Comparison of ENCODE assay signal across 21 cellular contexts in the genomic region with DNA sequence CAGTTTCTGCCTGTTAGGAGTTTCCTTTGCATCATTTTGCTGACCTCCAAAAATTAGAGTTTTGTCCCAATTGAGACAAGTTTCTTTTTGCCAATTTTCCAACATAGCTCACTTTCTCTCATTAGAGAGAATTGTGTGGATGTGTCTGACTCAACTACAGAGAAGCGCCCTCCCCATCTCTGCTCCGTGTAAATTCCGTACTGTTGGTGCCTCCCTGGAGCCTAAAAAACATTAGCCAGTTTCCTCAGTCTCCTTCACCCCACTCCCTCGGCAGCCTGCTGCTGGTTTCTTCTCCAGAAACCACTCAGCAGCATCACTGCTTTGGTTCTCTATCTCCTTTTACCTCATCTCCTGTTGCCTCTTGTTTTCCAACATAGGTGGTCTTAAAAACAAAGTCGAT.
"Had no signal": no experiment of that assay in that cellular context is flagged by ENCODE, and none has a peak within 500 bp of the region (broad histone marks: within the 10 kb centered on the region; RNA-seq: fewer than 3 reads in every experiment).

No MANE protein-coding gene starts in this region.

- H3K27me3 ChIP-seq: body of pancreas, cardiac muscle cell, gastrocnemius medialis, vagina had no signal

- H3K36me3 ChIP-seq: cardiac muscle cell, gastrocnemius medialis, thoracic aorta, vagina had no signal

- H3K27me3 Mint-ChIP-seq: dendritic cell treated with granulocyte-macrophage colony-stimulating factor and Interleukin-4, amounts not matched to agents 40 ng/mL and 50 ng/mL, for 4 days had no signal

- H3K4me3 ChIP-seq: body of pancreas, cardiac muscle cell, gastrocnemius medialis, mucosa of descending colon, thoracic aorta, vagina had no signal

- H3K4me1 ChIP-seq: body of pancreas, gastrocnemius medialis, vagina had no signal

- H3K4me3 Mint-ChIP-seq: activated naive CD4-positive, alpha-beta T cell treated with anti-CD3 and anti-CD28 coated beads for 36 hours; activated T-cell treated with anti-CD3 and anti-CD28 coated beads, Interleukin-2, amount 50 U/mL, for 4 hours; dendritic cell treated with granulocyte-macrophage colony-stimulating factor and Interleukin-4, amounts not matched to agents 40 ng/mL and 50 ng/mL, for 4 days; stimulated activated naive B cell treated with anti-CD40 and anti-IgM and Interleukin-4, amounts not matched to agents 10 μg/mL and 1 μg/mL and 100 μg/mL, for 72 hours; T-helper 1 cell treated with Interleukin-12 subunit alpha and Interleukin-12 subunit beta and Interleukin-4 antibody, amounts not matched to agents 30 μg/mL and 1 μg/mL, for 36 hours; type B pancreatic cell had no signal

- H3K9me3 Mint-ChIP-seq: activated naive CD4-positive, alpha-beta T cell treated with anti-CD3 and anti-CD28 coated beads for 36 hours; dendritic cell treated with granulocyte-macrophage colony-stimulating factor and Interleukin-4, amounts not matched to agents 40 ng/mL and 50 ng/mL, for 4 days; T-helper 1 cell treated with Interleukin-12 subunit alpha and Interleukin-12 subunit beta and Interleukin-4 antibody, amounts not matched to agents 30 μg/mL and 1 μg/mL, for 36 hours; type B pancreatic cell had no signal

- H3K9me3 ChIP-seq: body of pancreas, gastrocnemius medialis, mucosa of descending colon, thoracic aorta, vagina had no signal

- H3K36me3 Mint-ChIP-seq: stimulated activated naive B cell treated with anti-CD40 and anti-IgM and Interleukin-4, amounts not matched to agents 10 μg/mL and 1 μg/mL and 100 μg/mL, for 72 hours; type B pancreatic cell had no signal

- ATAC-seq: activated T-cell treated with anti-CD3 and anti-CD28 coated beads, Interleukin-2, amount 50 U/mL, for 4 hours; body of pancreas; gastrocnemius medialis; mucosa of descending colon; stimulated activated naive B cell treated with anti-CD40 and anti-IgM and Interleukin-4, amounts not matched to agents 10 μg/mL and 1 μg/mL and 100 μg/mL, for 72 hours had no signal

- H3K27ac Mint-ChIP-seq: activated naive CD4-positive, alpha-beta T cell treated with anti-CD3 and anti-CD28 coated beads for 36 hours; dendritic cell treated with granulocyte-macrophage colony-stimulating factor and Interleukin-4, amounts not matched to agents 40 ng/mL and 50 ng/mL, for 4 days; stimulated activated naive B cell treated with anti-CD40 and anti-IgM and Interleukin-4, amounts not matched to agents 10 μg/mL and 1 μg/mL and 100 μg/mL, for 72 hours; T-helper 1 cell treated with Interleukin-12 subunit alpha and Interleukin-12 subunit beta and Interleukin-4 antibody, amounts not matched to agents 30 μg/mL and 1 μg/mL, for 36 hours; type B pancreatic cell had no signal

- H3K27ac ChIP-seq: body of pancreas, cardiac muscle cell, gastrocnemius medialis, thoracic aorta, vagina had no signal

- DNase-seq: activated CD4-positive, alpha-beta T cell treated with anti-CD3 and anti-CD28 coated beads for 4 hours; activated CD4-positive, alpha-beta T cell treated with anti-CD3 and anti-CD28 coated beads, Interleukin-2, amount 50 U/mL, for 48 hours; activated CD4-positive, CD25-positive, alpha-beta regulatory T cell; activated CD8-positive, alpha-beta memory T cell treated with anti-CD3 and anti-CD28 coated beads, Interleukin-2, amount 50 U/mL, for 48 hours; activated naive CD4-positive, alpha-beta T cell treated with anti-CD3 and anti-CD28 coated beads for 36 hours; activated T-cell treated with anti-CD3 and anti-CD28 coated beads, Interleukin-2, amount 50 U/mL, for 4 hours; body of pancreas; effector CD4-positive, alpha-beta T cell; gastrocnemius medialis; hippocampal formation; mucosa of descending colon; occipital lobe; stimulated activated CD4-positive, alpha-beta T cell treated with anti-CD3 and anti-CD28 coated beads, Interleukin-2, amount 100 ng/mL, for 48 hours; stimulated activated CD8-positive, alpha-beta memory T cell treated with anti-CD3 and anti-CD28 coated beads, Interleukin-4, amount 100 ng/mL, for 48 hours; stimulated activated naive B cell treated with anti-CD40 and anti-IgM and Interleukin-4, amounts not matched to agents 10 μg/mL and 1 μg/mL and 100 μg/mL, for 72 hours had no signal

- H3K4me1 Mint-ChIP-seq: stimulated activated naive B cell treated with anti-CD40 and anti-IgM and Interleukin-4, amounts not matched to agents 10 μg/mL and 1 μg/mL and 100 μg/mL, for 72 hours had no signal
